ENCODE assay signal across 9 cellular contexts in genomic region chr15:60370804-60371700, GRCh38. TPM values are rescaled to one million over a fixed set of nuclear protein-coding genes. Genes with fewer than 3 reads are reported as not detected.
DNase-seq lines count a peak whose midpoint lies in the region; ATAC-seq, FAIRE-seq and TF ChIP-seq lines count a peak whose summit lies in the region.
"Had no signal": no experiment of that assay in that cellular context is flagged by ENCODE, and none has a peak within 500 bp of the region (broad histone marks: within the 10 kb centered on the region; RNA-seq: fewer than 3 reads in every experiment).

No MANE protein-coding gene starts in this region.

- SMC1A ChIA-PET in GM12878 (lab: Charles Lee; ENCODE audit: uncharacterized antibody, unreplicated experiment) = no interaction called here

- CTCF ChIA-PET in GM12878 (lab: Yijun Ruan, JAX) = interaction anchor here (0.5 kb wide), 1 partner anchor 27 kb away, joined by 3 read pairs; no protein-coding TSS in a partner anchor

- H2AFZ ChIP-seq in GM12878 (ENCODE audit: control insufficient read depth, low read depth, low read length) = no peak overlapping the region

- no peaks in the 10 kb centered on the region for H3K4me1 ChIP-seq in CD4-positive, CD25-positive, alpha-beta regulatory T cell (ENCODE audit: control insufficient read depth, insufficient read depth, low read length, poor library complexity, severe bottlenecking)
- H3K4me1 ChIP-seq in GM12878 (ENCODE audit: control insufficient read depth, insufficient read depth, low read length) (no peaks in the 10 kb centered on the region), transverse colon (peaks cover 15 to 58% (median 43%) of the 10 kb centered on the region in 4 donors)

- TF ChIP-seq POLR2A in GM12878 (IDR thresholded peaks at IDR 0.05; ENCODE audit: low read depth, low read length) (no peak), transverse colon (IDR thresholded peaks at IDR 0.05) (no peak)

- H3K27ac ChIP-seq in CD4-positive, CD25-positive, alpha-beta regulatory T cell (ENCODE audit: insufficient read depth, low read length, poor library complexity, severe bottlenecking) = peak overlapping the region; percentile 23
- H3K27ac ChIP-seq in GM12878 (ENCODE audit: control insufficient read depth, insufficient read depth) = no peak overlapping the region
- H3K27ac ChIP-seq in transverse colon = peak overlapping the region; percentile 75 to 79 (median 77)

- DNase-seq in CD4-positive, CD25-positive, alpha-beta regulatory T cell = no peak
- DNase-seq in NCI-H1048 (lab: John Stamatoyannopoulos, UW) (peak; percentile 58), GM12878 (ENCODE audit: low read depth, low spot score) (no peak), left kidney (ENCODE audit: low read depth, low spot score) (peak; percentile 42), transverse colon (peak; percentile 73)

- peaks cover 44% of the 10 kb centered on the region for H3K36me3 ChIP-seq in CD4-positive, CD25-positive, alpha-beta regulatory T cell (ENCODE audit: control insufficient read depth, insufficient read depth, low read length)
- H3K36me3 ChIP-seq in GM12878 (ENCODE audit: control insufficient read depth in 2 of 2, insufficient read depth in 2 of 2, low read length in 1 of 2) (peaks cover 0 to 16% of the 10 kb centered on the region in 2 experiments; a peak in 3 of 4 replicates), transverse colon (peaks cover 0 to 5% (median 0%) of the 10 kb centered on the region in 4 donors)

- RAD21 ChIA-PET in GM12878 (lab: Charles Lee; ENCODE audit: unreplicated experiment) = interaction anchor here (1.0 kb wide), 1 partner anchor 680 kb away, joined by 3 read pairs; no protein-coding TSS in a partner anchor

- 88% methylated on average over 13 of the region's 13 CpGs for WGBS in GM12878 (ENCODE audit: insufficient coverage, insufficient replicate concordance, low lambda C conversion rate, missing lambda C conversion rate)
- 51 to 55% methylated on average over 8 to 13 of the region's 13 CpGs for WGBS in transverse colon (ENCODE audit: low coverage in 1 of 2), 2 donors

- H4K20me1 ChIP-seq in GM12878 (ENCODE audit: control insufficient read depth, insufficient read depth) = no peaks in the 10 kb centered on the region

- H3K36me3 Mint-ChIP-seq in CD4-positive, CD25-positive, alpha-beta regulatory T cell = peaks cover 18% of the 10 kb centered on the region

- H3K4me2 ChIP-seq in GM12878 (ENCODE audit: control insufficient read depth, insufficient read depth) = no peak overlapping the region

- H3K27me3 ChIP-seq in CD4-positive, CD25-positive, alpha-beta regulatory T cell (ENCODE audit: control insufficient read depth, insufficient read depth, low read length) = no peaks in the 10 kb centered on the region
- H3K27me3 ChIP-seq in GM12878 (replicated peaks in 1 of 2; ENCODE audit: control insufficient read depth in 2 of 2, insufficient read depth in 2 of 2, low read length in 1 of 2) (no peaks in the 10 kb centered on the region), transverse colon (no peaks in the 10 kb centered on the region)

- no peak for ATAC-seq in CD4-positive, CD25-positive, alpha-beta regulatory T cell (ENCODE audit: low read depth in 2 of 2)
- ATAC-seq in GM12878 (no peak), HG02623 (IDR thresholded peaks at IDR 0.05; ENCODE audit: unreplicated experiment) (no peak), HG02981 (IDR thresholded peaks at IDR 0.05; ENCODE audit: unreplicated experiment) (no peak), GM21360 (IDR thresholded peaks at IDR 0.05; ENCODE audit: unreplicated experiment) (no peak)

- no peak overlapping the region for H3K4me3 ChIP-seq in CD4-positive, CD25-positive, alpha-beta regulatory T cell (ENCODE audit: low read depth, low read length)
- H3K4me3 ChIP-seq in GM12878 (no peak overlapping the region), transverse colon (no peak overlapping the region)

- no peak overlapping the region for H3K9ac ChIP-seq in GM12878 (ENCODE audit: control insufficient read depth, insufficient read depth, low read length)

- H3K4me3 Mint-ChIP-seq in CD4-positive, CD25-positive, alpha-beta regulatory T cell = no peak overlapping the region

- no peak for TF ChIP-seq RAD21 in GM12878 (IDR thresholded peaks at IDR 0.05; ENCODE audit: insufficient read depth, low read depth, low read length)

- TF ChIP-seq EP300 in GM12878 (IDR thresholded peaks at IDR 0.05; ENCODE audit: borderline replicate concordance in 1 of 2, control insufficient read depth in 1 of 2, low read depth in 2 of 2, low read length in 2 of 2) = no peak
- peak; percentile 32 for TF ChIP-seq EP300 in transverse colon (IDR thresholded peaks at IDR 0.05; ENCODE audit: low read depth)

- no peaks in the 10 kb centered on the region for H3K27me3 Mint-ChIP-seq in CD4-positive, CD25-positive, alpha-beta regulatory T cell

- no peaks in the 10 kb centered on the region for H3K79me2 ChIP-seq in GM12878 (ENCODE audit: control insufficient read depth, insufficient read depth, low read length)

- intact Hi-C loops in GM12878 (cut with micrococcal nuclease; ENCODE audit: unreplicated experiment) (no loop called here), transverse colon (cut with DNase I; ENCODE audit: low total_unique reads) (no loop called here)

- peak overlapping the region in 1 of 3 donors; percentile 83 for H3K27ac Mint-ChIP-seq in CD4-positive, CD25-positive, alpha-beta regulatory T cell

- no TSS peak for BruUV-seq in GM12878 (replicated peaks; lab: Mats Ljungman, UMichigan)

- H3K9me3 Mint-ChIP-seq in CD4-positive, CD25-positive, alpha-beta regulatory T cell = no peaks in the 10 kb centered on the region

- POLR2A ChIA-PET in GM12878 (lab: Charles Lee) = interaction anchor here (0.6 kb wide), 1 partner anchor 12 kb away, joined by 3 read pairs; no protein-coding TSS in a partner anchor

- FAIRE-seq in GM12878 (lab: Jason Lieb, UNC) = peak; percentile 27
- FAIRE-seq: frontal cortex had no signal

- in situ Hi-C loops in GM12878 (cut with MboI) = loop anchor here (25.0 kb wide), 1 partner anchor 1466 kb away; no protein-coding TSS in a partner anchor
- in situ Hi-C loops in transverse colon (cut with MboI; ENCODE audit: low pct_ligation_motif_present in 1 of 4, low pct_unique_long_range_greater_than_20kb in 1 of 4, low sequenced_read_pairs in 3 of 4) = no loop called here

- no peaks in the 10 kb centered on the region for H3K9me3 ChIP-seq in CD4-positive, CD25-positive, alpha-beta regulatory T cell (ENCODE audit: control insufficient read depth in 2 of 2, low read length in 2 of 2)
- H3K9me3 ChIP-seq in GM12878 (replicated peaks; ENCODE audit: control insufficient read depth, insufficient read depth, low read length) (no peaks in the 10 kb centered on the region), transverse colon (no peaks in the 10 kb centered on the region)

- no peak for TF ChIP-seq CTCF in GM12878 (IDR thresholded peaks at IDR 0.05 in 2 of 3, conservative IDR thresholded peaks at IDR 0.05 in 1 of 3; ENCODE audit: control insufficient read depth in 2 of 3, extremely low read depth in 1 of 3, insufficient read depth in 1 of 3, low read depth in 3 of 3, low read length in 3 of 3)
- TF ChIP-seq CTCF in transverse colon (IDR thresholded peaks at IDR 0.05) = no peak

- peaks cover 7 to 13% (median 11%) of the 10 kb centered on the region in 4 donors for H3K4me1 Mint-ChIP-seq in CD4-positive, CD25-positive, alpha-beta regulatory T cell

TF ChIP-seq in GM12878, 131 proteins besides CTCF, POLR2A, EP300 and RAD21 (continues in another document):
- no peak for TF ChIP-seq RFX5 (IDR thresholded peaks at IDR 0.05; ENCODE audit: low read depth, low read length)
- no peak for TF ChIP-seq HDAC6 (IDR thresholded peaks at IDR 0.05; ENCODE audit: unreplicated experiment)
- no peak for TF ChIP-seq SMARCA5 (IDR thresholded peaks at IDR 0.05)
- TF ChIP-seq PKNOX1 (IDR thresholded peaks at IDR 0.05) = no peak

RNA-seq across cellular contexts. Expression of gene ANXA2, which starts 26.7 kb away (rescaled TPM):
- total RNA-seq in CD4-positive, CD25-positive, alpha-beta regulatory T cell = 261 TPM
- polyA plus RNA-seq in CD4-positive, CD25-positive, alpha-beta regulatory T cell = 1,000 to 10,000 TPM in 2 of 4 donors, 100 to 1,000 TPM in 2; 681 to 1,236 (median 896) TPM
- 89.8 and 93.3 TPM in 2 replicates for total RNA-seq in GM12878 (2013; cell fraction: nucleolus; rRNA removed)
- total RNA-seq in GM12878 (2014; rRNA removed) = 212 and 231 TPM in 2 replicates
- 221 and 227 TPM in 2 replicates for total RNA-seq in GM12878 (2014; rRNA removed; fragmentation: Illumina TruSeq; extraction: Trizol)
- 169 and 170 TPM in 2 replicates for total RNA-seq in GM12878 (2021)
- 71.2 TPM for polyA plus RNA-seq in GM12878 (2011; ENCODE audit: low read depth)
- polyA plus RNA-seq in GM12878 (2011; rRNA removed) = 133 and 135 TPM in 2 replicates
- 138 and 142 TPM in 2 replicates for polyA plus RNA-seq in GM12878 (2011; cell fraction: cytosol; rRNA removed)
- 90.4 and 108 TPM in 2 replicates for polyA plus RNA-seq in GM12878 (2011; cell fraction: nucleus; rRNA removed)
- 72.1 and 77.2 TPM in 2 replicates for polyA plus RNA-seq in GM12878 (2012)
- 324 and 357 TPM in 2 replicates for polyA plus RNA-seq in GM12878 (2014; fragmentation: Illumina TruSeq; extraction: Trizol)
- polyA plus RNA-seq in GM12878 (2014; fragmentation: Nextera tagmentation; extraction: Ambion mirVana) = 100 to 1,000 TPM; 507 to 540 TPM
- polyA plus RNA-seq in GM12878 (2014; rRNA removed) = 226 and 248 TPM in 2 replicates
- 100 to 1,000 TPM; 314 to 343 TPM for polyA plus RNA-seq in GM12878 (2016; fragmentation: Nextera tagmentation; extraction: Ambion mirVana)
- 111 and 127 TPM in 2 replicates for polyA minus RNA-seq in GM12878 (2011; rRNA and poly(A)+ RNA removed)
- polyA minus RNA-seq in GM12878 (2011; cell fraction: cytosol; rRNA and poly(A)+ RNA removed) = 33.4 and 39.4 TPM in 2 replicates
- polyA minus RNA-seq in GM12878 (2011; cell fraction: nucleus; rRNA and poly(A)+ RNA removed) = 30.0 and 49.5 TPM in 2 replicates
- total RNA-seq in transverse colon = 100 to 1,000 TPM; 487 to 718 (median 620) TPM

Comparison
In these comparisons a context has a peak if more than half of its experiments do, and no peak if none do; other contexts are left out.
1. DNase-seq: peak in NCI-H1048 (single experiment), left kidney (single experiment) and transverse colon (single experiment); none in CD4-positive, CD25-positive, alpha-beta regulatory T cell (0 of 3) and GM12878 (single experiment).